ENCODE assay signal across 15 cellular contexts in genomic region chr17:57136355-57136754, GRCh38.
"Had no signal": no experiment of that assay in that cellular context is flagged by ENCODE, and none has a peak within 500 bp of the region (broad histone marks: within the 10 kb centered on the region; RNA-seq: fewer than 3 reads in every experiment).

No MANE protein-coding gene starts in this region.

- H3K4me3 Mint-ChIP-seq: activated B cell treated with CpG ODN at 0.5 μM for 24 hours; activated CD4-positive, alpha-beta T cell treated with anti-CD3 and anti-CD28 coated beads, Interleukin-2, amount 10 ng/mL, durations not matched to agents 7 days and 5 days; activated T-helper 1 cell treated with anti-CD3 and anti-CD28 coated beads, Interleukin-12 subunit alpha, Interleukin-12 subunit beta, Interleukin-2, Interleukin-4 antibody, amounts not matched to agents 30 ng/mL and 10 ng/mL and 1 ng/mL, durations not matched to agents 14 hours and 24 hours and 36 hours; memory B cell; natural killer cell treated with Interleukin-12 subunit alpha and Interleukin-12 subunit beta and Interleukin-15 and Interleukin-18, amount 100 ng/mL, for 72 hours had no signal

- H3K36me3 Mint-ChIP-seq: memory B cell; natural killer cell treated with Interleukin-12 subunit alpha and Interleukin-12 subunit beta and Interleukin-15 and Interleukin-18, amount 100 ng/mL, for 72 hours had no signal

- H3K4me3 ChIP-seq: hepatocyte, left lung, pancreas, SJCRH30, transverse colon had no signal

- H3K27ac Mint-ChIP-seq: activated B cell treated with CpG ODN at 0.5 μM for 24 hours; activated CD4-positive, alpha-beta T cell treated with anti-CD3 and anti-CD28 coated beads, Interleukin-2, amount 10 ng/mL, durations not matched to agents 7 days and 5 days; activated T-helper 1 cell treated with anti-CD3 and anti-CD28 coated beads, Interleukin-12 subunit alpha, Interleukin-12 subunit beta, Interleukin-2, Interleukin-4 antibody, amounts not matched to agents 30 ng/mL and 10 ng/mL and 1 ng/mL, durations not matched to agents 14 hours and 24 hours and 36 hours; memory B cell; natural killer cell treated with Interleukin-12 subunit alpha and Interleukin-12 subunit beta and Interleukin-15 and Interleukin-18, amount 100 ng/mL, for 72 hours had no signal

- ATAC-seq: esophagus mucosa; left lung; natural killer cell treated with Interleukin-12 subunit alpha and Interleukin-12 subunit beta and Interleukin-15 and Interleukin-18, amount 100 ng/mL, for 72 hours had no signal

- H3K9me3 Mint-ChIP-seq: activated B cell treated with CpG ODN at 0.5 μM for 24 hours; activated CD4-positive, alpha-beta T cell treated with anti-CD3 and anti-CD28 coated beads, Interleukin-2, amount 10 ng/mL, durations not matched to agents 7 days and 5 days; activated T-helper 1 cell treated with anti-CD3 and anti-CD28 coated beads, Interleukin-12 subunit alpha, Interleukin-12 subunit beta, Interleukin-2, Interleukin-4 antibody, amounts not matched to agents 30 ng/mL and 10 ng/mL and 1 ng/mL, durations not matched to agents 14 hours and 24 hours and 36 hours; memory B cell; natural killer cell treated with Interleukin-12 subunit alpha and Interleukin-12 subunit beta and Interleukin-15 and Interleukin-18, amount 100 ng/mL, for 72 hours had no signal

- DNase-seq: activated B cell treated with CpG ODN at 0.5 μM for 24 hours; activated CD4-positive, alpha-beta T cell treated with anti-CD3 and anti-CD28 coated beads, Interleukin-2, amount 10 ng/mL, durations not matched to agents 7 days and 5 days; activated naive CD4-positive, alpha-beta T cell treated with Interleukin-2 at 50 U/mL for 16 hours; kidney; left lung; pancreas; stimulated activated CD4-positive, alpha-beta T cell treated with anti-CD3 and anti-CD28 coated beads, Interleukin-2, amount 100 ng/mL, for 48 hours; stimulated activated naive CD8-positive, alpha-beta T cell treated with anti-CD3 and anti-CD28 coated beads, Interleukin-15, Interleukin-2, amounts not matched to agents 100 U/mL and 50 U/mL, for 24 hours; transverse colon had no signal
